ENCODE assay signal across 8 cellular contexts in the genomic region with DNA sequence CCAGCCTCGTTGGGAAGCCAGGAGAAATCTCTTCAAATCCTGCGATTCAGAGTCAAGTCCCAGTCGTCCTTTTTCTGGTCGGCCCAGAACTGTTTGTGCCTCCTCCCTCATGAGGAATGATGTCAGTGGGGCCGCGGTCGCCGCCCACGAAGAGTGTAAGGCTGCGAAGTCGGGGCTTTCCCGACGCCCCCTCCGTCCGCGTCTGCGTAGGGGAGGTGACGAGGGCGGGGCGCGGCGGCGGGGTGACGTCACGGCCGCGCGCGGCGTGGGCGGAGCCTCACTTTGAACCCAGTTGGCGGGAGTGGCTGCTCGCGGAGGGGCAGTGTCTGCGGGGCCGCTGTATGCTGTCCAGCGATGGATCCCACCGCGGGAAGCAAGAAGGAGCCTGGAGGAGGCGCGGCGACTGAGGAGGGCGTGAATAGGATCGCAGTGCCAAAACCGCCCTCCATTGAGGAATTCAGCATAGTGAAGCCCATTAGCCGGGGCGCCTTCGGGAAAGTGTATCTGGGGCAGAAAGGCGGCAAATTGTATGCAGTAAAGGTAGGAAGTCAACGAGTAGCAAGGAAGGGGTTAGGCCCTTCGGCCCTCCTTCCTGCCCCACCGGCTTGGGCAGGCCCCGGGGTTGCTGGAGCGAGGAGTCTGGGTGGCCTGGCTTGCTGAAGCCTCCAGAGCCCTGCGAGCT. TPM values are rescaled to one million over a fixed set of nuclear protein-coding genes. Genes with fewer than 3 reads are reported as not detected.
DNase-seq lines count a peak whose midpoint lies in the region; ATAC-seq lines count a peak whose summit lies in the region.

Gene MASTL, plus strand, starts transcription at position 280 of the 682 bp plus-strand sequence. Its CDS starts 75 bp downstream, at position 355.

- H2BK15ac ChIP-seq in mesendoderm (replicated peaks; ENCODE audit: low read depth): no peak within 1 kb of the TSS

- H3K4me2 ChIP-seq in mesendoderm (ENCODE audit: low read length): peak within 1 kb of the TSS; percentile 65

- no peak within 1 kb of the TSS for H4K8ac ChIP-seq in mesendoderm (ENCODE audit: low read depth, low read length)

- H3K56ac ChIP-seq in mesendoderm (ENCODE audit: low read length): peak within 1 kb of the TSS; percentile 96

- H3K9me3 ChIP-seq in endocrine pancreas (ENCODE audit: control insufficient read depth, low read length): no peaks in the 10 kb centered on the region

- H3K36me3 ChIP-seq in endocrine pancreas (ENCODE audit: control insufficient read depth, insufficient read depth, low read length): no peaks in the 10 kb centered on the region
- H3K36me3 ChIP-seq in mesendoderm (ENCODE audit: control insufficient read depth, insufficient read depth, low read length): peaks cover 6% of the 10 kb centered on the region

- H3K4ac ChIP-seq in mesendoderm (ENCODE audit: low read depth, low read length): peak within 1 kb of the TSS; percentile 90

- H3K79me2 ChIP-seq in mesendoderm (ENCODE audit: control insufficient read depth, insufficient read depth, low read length): peaks cover 57% of the 10 kb centered on the region

- H3K27ac ChIP-seq in mesendoderm (ENCODE audit: low read depth, low read length): peak within 1 kb of the TSS; percentile 65

- WGBS in mesendoderm (ENCODE audit: extremely low coverage, insufficient coverage, low lambda C conversion rate): no CpG with 5 or more reads among the region's 55 CpGs

- H2BK5ac ChIP-seq in mesendoderm (ENCODE audit: low read length): peak within 1 kb of the TSS; percentile 53

- peaks cover 13% of the 10 kb centered on the region for H3K4me1 ChIP-seq in endocrine pancreas (ENCODE audit: control insufficient read depth, insufficient read depth, low read length)
- H3K4me1 ChIP-seq in mesendoderm (ENCODE audit: control insufficient read depth, low read depth, low read length): peaks cover 3% of the 10 kb centered on the region

- peaks cover 8% of the 10 kb centered on the region for H3K79me1 ChIP-seq in mesendoderm (ENCODE audit: low read length)

- no peak within 1 kb of the TSS for H4K5ac ChIP-seq in mesendoderm (ENCODE audit: low read length)

- DNase-seq in COLO668 (lab: John Stamatoyannopoulos, UW; ENCODE audit: unreplicated experiment): peak; percentile 86
- peak; percentile 89 for DNase-seq in HK-2 (ENCODE audit: unreplicated experiment)
- peak; percentile 84 for DNase-seq in NOMO-1 (lab: John Stamatoyannopoulos, UW; ENCODE audit: unreplicated experiment in 2 of 2)
- peak; percentile 86 for DNase-seq in activated CD8-positive, alpha-beta memory T cell treated with anti-CD3 and anti-CD28 coated beads, Interleukin-2, amount 50 U/mL, for 1 hour (ENCODE audit: extremely low read depth)
- DNase-seq in mesendoderm: peak; percentile 94
- DNase-seq in stimulated activated CD8-positive, alpha-beta memory T cell treated with anti-CD3 and anti-CD28 coated beads, Interleukin-12 subunit alpha, Interleukin-12 subunit beta, amount 100 ng/mL, for 4 hours (ENCODE audit: low read depth): peak; percentile 89

- peak; percentile 72 for ATAC-seq in GM19455 (IDR thresholded peaks at IDR 0.05; ENCODE audit: unreplicated experiment)

- no peaks in the 10 kb centered on the region for H3K27me3 ChIP-seq in endocrine pancreas (ENCODE audit: control insufficient read depth, insufficient read depth, low read length)
- H3K27me3 ChIP-seq in mesendoderm (ENCODE audit: insufficient read depth, low read length, poor library complexity): no peaks in the 10 kb centered on the region

- H3K9ac ChIP-seq in endocrine pancreas (ENCODE audit: control insufficient read depth, insufficient read depth, low read length) (peak within 1 kb of the TSS; percentile 85), mesendoderm (ENCODE audit: low read length) (peak within 1 kb of the TSS; percentile 96)

- H3K18ac ChIP-seq in mesendoderm (ENCODE audit: low read length): peak within 1 kb of the TSS; percentile 81

- no peak within 1 kb of the TSS for H2BK120ac ChIP-seq in mesendoderm (ENCODE audit: low read depth, low read length)

- H3K23ac ChIP-seq in mesendoderm (ENCODE audit: low read length): no peak within 1 kb of the TSS

- no peak within 1 kb of the TSS for H2AK5ac ChIP-seq in mesendoderm (ENCODE audit: low read length)

- H3K4me3 ChIP-seq in endocrine pancreas (ENCODE audit: control insufficient read depth, insufficient read depth, low read length): peak within 1 kb of the TSS; percentile 100
- peak within 1 kb of the TSS; percentile 96 for H3K4me3 ChIP-seq in mesendoderm (ENCODE audit: low read length)

RNA-seq across cellular contexts. Expression of gene MASTL, which starts in this region (rescaled TPM):
- polyA plus RNA-seq in mesendoderm (2013, experiment 1 of 2): 42.1 TPM
- polyA plus RNA-seq in mesendoderm (2013, experiment 2 of 2): 42.4 TPM

Comparison
In these comparisons a context has a peak if more than half of its experiments do, and no peak if none do; other contexts are left out.
1. Peak in every context shown above with its lines: DNase-seq, ATAC-seq, H3K4me3 ChIP-seq and H3K27ac ChIP-seq.